Comparison of ENCODE assay signal across 1 cellular context in genomic region chr16:50457423-50457822, GRCh38.
TF ChIP-seq lines count a peak whose summit lies in the region.

No MANE protein-coding gene starts in this region.

TF ChIP-seq in WTC11, 78 proteins besides CTCF, POLR2A, EP300 and RAD21 (continued from another document):
- no peak for TF ChIP-seq ZNF512 (CRISPR knock-in tag; IDR thresholded peaks at IDR 0.05; ENCODE audit: borderline replicate concordance)
- TF ChIP-seq RORB (CRISPR knock-in tag; IDR thresholded peaks at IDR 0.05) = no peak
- no peak for TF ChIP-seq ZNF532 (CRISPR knock-in tag; IDR thresholded peaks at IDR 0.05; ENCODE audit: borderline replicate concordance)
- no peak for TF ChIP-seq TEAD1 (CRISPR knock-in tag; IDR thresholded peaks at IDR 0.05)
- no peak for TF ChIP-seq CBFB (CRISPR knock-in tag; IDR thresholded peaks at IDR 0.05; ENCODE audit: low read depth)
- TF ChIP-seq SP1 (CRISPR knock-in tag; conservative IDR thresholded peaks at IDR 0.05) = no peak
- TF ChIP-seq ZNF219 (CRISPR knock-in tag; IDR thresholded peaks at IDR 0.05; ENCODE audit: borderline replicate concordance) = no peak
